ENCODE assay signal across 8 cellular contexts in the genomic region with DNA sequence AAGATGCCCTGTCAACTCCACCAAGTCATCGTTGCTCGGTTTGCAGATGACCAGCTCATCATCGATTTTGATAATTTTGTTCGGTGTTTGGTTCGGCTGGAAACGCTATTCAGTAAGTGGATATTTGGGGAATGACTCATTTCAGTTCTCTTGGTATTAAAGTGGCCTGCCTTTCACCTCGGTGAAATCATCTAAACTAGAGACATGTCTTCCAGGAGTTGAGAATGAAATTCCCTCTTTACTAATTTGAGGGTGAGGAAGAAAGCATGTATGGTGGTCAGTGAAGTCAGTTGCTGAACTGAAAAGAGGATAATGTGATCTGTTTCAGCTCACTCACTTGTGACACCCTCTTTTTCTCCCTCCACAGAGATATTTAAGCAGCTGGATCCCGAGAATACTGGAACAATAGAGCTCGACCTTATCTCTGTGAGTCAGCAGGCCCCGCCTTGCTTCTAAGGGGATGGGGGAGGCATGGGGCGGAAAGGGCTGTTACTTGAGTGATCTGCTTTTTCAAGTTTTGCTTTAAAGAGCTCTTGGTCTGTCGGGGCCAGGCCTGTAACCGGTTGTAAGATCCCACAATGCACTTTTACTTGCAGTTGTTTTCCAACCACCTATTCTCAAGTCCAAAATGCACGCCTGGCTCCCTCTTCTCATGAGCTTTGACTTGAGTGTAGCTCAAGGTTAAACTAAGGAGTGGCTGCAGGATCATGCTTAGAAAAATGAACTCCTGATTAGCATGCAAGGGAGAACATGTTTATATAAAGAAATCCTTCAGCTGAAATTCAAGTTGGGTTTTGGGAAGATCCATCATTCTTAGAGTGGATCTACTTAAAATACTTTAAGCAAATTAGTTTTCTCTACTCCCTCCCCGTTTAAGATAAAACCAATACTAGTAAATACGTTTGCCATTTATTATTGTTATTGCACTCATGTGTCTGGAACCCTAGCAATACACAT. TPM values are rescaled to one million over a fixed set of nuclear protein-coding genes. Genes with fewer than 3 reads are reported as not detected.
DNase-seq lines count a peak whose midpoint lies in the region; ATAC-seq and TF ChIP-seq lines count a peak whose summit lies in the region.

No MANE protein-coding gene starts in this region.

- peak; percentile 18 for DNase-seq in activated naive CD4-positive, alpha-beta T cell treated with Interleukin-2 at 50 U/mL for 16 hours
- no peak for DNase-seq in activated naive CD4-positive, alpha-beta T cell treated with anti-CD3 and anti-CD28 coated beads for 36 hours
- DNase-seq in SK-N-MC (ENCODE audit: low read depth, low spot score): no peak
- no peak for DNase-seq in natural killer cell treated with Interleukin-12 subunit alpha and Interleukin-12 subunit beta and Interleukin-15 and Interleukin-18, amount 100 ng/mL, for 72 hours (ENCODE audit: low spot score)
- DNase-seq in stimulated activated CD4-positive, alpha-beta T cell treated with anti-CD3 and anti-CD28 coated beads, Interleukin-1b, Interleukin-23, amount 100 ng/mL, for 48 hours: no peak
- no peak for DNase-seq in DMS79 treated with DMSO at 0.1 percent for 48 hours (lab: John Stamatoyannopoulos, UW)

- H3K27me3 Mint-ChIP-seq in activated naive CD4-positive, alpha-beta T cell treated with anti-CD3 and anti-CD28 coated beads for 36 hours (ENCODE audit: low read depth): no peaks in the 10 kb centered on the region
- no peaks in the 10 kb centered on the region for H3K27me3 Mint-ChIP-seq in natural killer cell treated with Interleukin-12 subunit alpha and Interleukin-12 subunit beta and Interleukin-15 and Interleukin-18, amount 100 ng/mL, for 72 hours

- H3K4me1 Mint-ChIP-seq in activated naive CD4-positive, alpha-beta T cell treated with anti-CD3 and anti-CD28 coated beads for 36 hours (ENCODE audit: low read depth): peaks cover 36% of the 10 kb centered on the region
- peaks cover 25 to 31% of the 10 kb centered on the region in 2 donors for H3K4me1 Mint-ChIP-seq in natural killer cell treated with Interleukin-12 subunit alpha and Interleukin-12 subunit beta and Interleukin-15 and Interleukin-18, amount 100 ng/mL, for 72 hours (ENCODE audit: low read depth in 2 of 2)

- ATAC-seq in esophagus mucosa (peak; percentile 55), GM18505 (IDR thresholded peaks at IDR 0.05; ENCODE audit: unreplicated experiment) (no peak)
- peak in 1 of 2 donors; percentile 31 for ATAC-seq in natural killer cell treated with Interleukin-12 subunit alpha and Interleukin-12 subunit beta and Interleukin-15 and Interleukin-18, amount 100 ng/mL, for 72 hours

- peak overlapping the region; percentile 42; the same call in 1 of the 2 replicates for H3K27ac ChIP-seq in SK-N-MC

- H3K9ac ChIP-seq in SK-N-MC (ENCODE audit: insufficient read length): no peak overlapping the region

- peaks cover 79% of the 10 kb centered on the region for H3K36me3 ChIP-seq in SK-N-MC (ENCODE audit: insufficient read depth, low read length)

- CTCF ChIA-PET in activated naive CD4-positive, alpha-beta T cell treated with anti-CD3 and anti-CD28 coated beads for 36 hours (lab: Charles Lee): interaction anchor here (0.7 to 2.1 kb wide), 3 partner anchors 9 to 70 kb away, joined by 3 to 8 read pairs (median 3); no protein-coding TSS in a partner anchor

- H3K9me3 Mint-ChIP-seq in activated naive CD4-positive, alpha-beta T cell treated with anti-CD3 and anti-CD28 coated beads for 36 hours: no peaks in the 10 kb centered on the region
- no peaks in the 10 kb centered on the region for H3K9me3 Mint-ChIP-seq in natural killer cell treated with Interleukin-12 subunit alpha and Interleukin-12 subunit beta and Interleukin-15 and Interleukin-18, amount 100 ng/mL, for 72 hours

- H3K27ac Mint-ChIP-seq in activated naive CD4-positive, alpha-beta T cell treated with anti-CD3 and anti-CD28 coated beads for 36 hours: no peak overlapping the region
- peak overlapping the region; percentile 8 to 33 for H3K27ac Mint-ChIP-seq in natural killer cell treated with Interleukin-12 subunit alpha and Interleukin-12 subunit beta and Interleukin-15 and Interleukin-18, amount 100 ng/mL, for 72 hours

- peaks cover 32% of the 10 kb centered on the region for H3K36me3 Mint-ChIP-seq in activated naive CD4-positive, alpha-beta T cell treated with anti-CD3 and anti-CD28 coated beads for 36 hours (ENCODE audit: low read depth)
- H3K36me3 Mint-ChIP-seq in natural killer cell treated with Interleukin-12 subunit alpha and Interleukin-12 subunit beta and Interleukin-15 and Interleukin-18, amount 100 ng/mL, for 72 hours: peaks cover 28% of the 10 kb centered on the region

- H3K4me3 ChIP-seq in SK-N-MC: no peak overlapping the region

- intact Hi-C loops in activated naive CD4-positive, alpha-beta T cell treated with anti-CD3 and anti-CD28 coated beads for 36 hours (cut with micrococcal nuclease): no loop called here

- H3K9me3 ChIP-seq in SK-N-MC (ENCODE audit: low read depth, low read length): no peaks in the 10 kb centered on the region

- no peak overlapping the region for H3K4me3 Mint-ChIP-seq in activated naive CD4-positive, alpha-beta T cell treated with anti-CD3 and anti-CD28 coated beads for 36 hours
- H3K4me3 Mint-ChIP-seq in natural killer cell treated with Interleukin-12 subunit alpha and Interleukin-12 subunit beta and Interleukin-15 and Interleukin-18, amount 100 ng/mL, for 72 hours: no peak overlapping the region

- no peak for TF ChIP-seq POLR2A in GM18505 (IDR thresholded peaks at IDR 0.05; ENCODE audit: borderline replicate concordance, extremely low read depth, insufficient read depth, insufficient read length)

RNA-seq across cellular contexts. Expression of a gene that starts 59.8 kb away (rescaled TPM):
- total RNA-seq in activated naive CD4-positive, alpha-beta T cell treated with anti-CD3 and anti-CD28 coated beads for 36 hours: 10 to 100 TPM; 17.0 to 19.5 TPM
- 171 TPM for total RNA-seq in esophagus mucosa
- 10 to 100 TPM; 29.2 to 39.1 TPM for total RNA-seq in natural killer cell treated with Interleukin-12 subunit alpha and Interleukin-12 subunit beta and Interleukin-15 and Interleukin-18, amount 100 ng/mL, for 72 hours
